27 cellular contexts compared by ENCODE assay signal in the genomic region with DNA sequence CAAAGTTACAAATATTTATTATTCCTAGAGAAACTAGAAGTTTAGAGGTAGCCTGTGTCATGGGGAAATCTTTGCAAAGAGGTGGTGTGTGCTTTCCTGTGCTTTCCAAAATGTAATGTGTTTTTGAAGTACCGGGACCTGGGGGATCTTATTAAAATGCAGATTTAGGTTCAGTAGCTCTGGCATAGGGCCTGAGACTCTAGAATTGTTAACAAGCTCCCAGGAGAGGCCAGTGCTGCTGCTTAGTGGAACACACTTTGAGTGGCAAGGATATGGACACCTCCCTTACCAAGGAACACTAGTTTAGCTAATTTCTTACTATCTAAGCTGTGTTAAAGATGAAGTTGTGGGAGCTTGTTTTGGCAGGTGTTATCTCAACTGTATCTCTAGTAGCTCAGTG.
"Had no signal": no experiment of that assay in that cellular context is flagged by ENCODE, and none has a peak within 500 bp of the region (broad histone marks: within the 10 kb centered on the region; RNA-seq: fewer than 3 reads in every experiment).

No MANE protein-coding gene starts in this region.

- H3K4me1 ChIP-seq: esophagus muscularis mucosa, foreskin keratinocyte, lower lobe of right lung, right atrium auricular region, stomach, thyroid gland, upper lobe of left lung, vagina had no signal

- ATAC-seq: activated CD8-positive, alpha-beta memory T cell treated with anti-CD3 and anti-CD28 coated beads, Interleukin-2, amount 10 ng/mL, durations not matched to agents 7 days and 5 days; activated CD8-positive, alpha-beta T cell treated with anti-CD3 and anti-CD28 coated beads, Interleukin-2, amount 10 ng/mL, durations not matched to agents 7 days and 5 days; activated naive CD4-positive, alpha-beta T cell treated with anti-CD3 and anti-CD28 coated beads, Interleukin-2, amount 50 U/mL, for 72 hours; activated T-cell treated with anti-CD3 and anti-CD28 coated beads, Interleukin-2, amount 50 U/mL, for 72 hours; foreskin keratinocyte; left lobe of liver; lower lobe of right lung; naive thymus-derived CD8-positive, alpha-beta T cell; stimulated activated naive B cell treated with anti-CD40 and anti-IgM and Interleukin-4, amounts not matched to agents 10 μg/mL and 1 μg/mL and 100 μg/mL, for 72 hours; T-helper 17 cell had no signal

- DNase-seq: activated CD4-positive, alpha-beta T cell treated with anti-CD3 and anti-CD28 coated beads for 1 hour; activated CD4-positive, alpha-beta T cell treated with anti-CD3 and anti-CD28 coated beads, Interleukin-2, amount 10 ng/mL, durations not matched to agents 7 days and 5 days; activated CD8-positive, alpha-beta memory T cell treated with anti-CD3 and anti-CD28 coated beads, Interleukin-2, amount 10 ng/mL, durations not matched to agents 7 days and 5 days; activated CD8-positive, alpha-beta T cell treated with anti-CD3 and anti-CD28 coated beads, Interleukin-2, amount 10 ng/mL, durations not matched to agents 7 days and 5 days; activated naive CD4-positive, alpha-beta T cell; activated T-cell treated with anti-CD3 and anti-CD28 coated beads, Interleukin-2, amount 50 U/mL, for 72 hours; foreskin keratinocyte; lower lobe of right lung; mesenchymal stem cell; naive thymus-derived CD8-positive, alpha-beta T cell; stimulated activated CD4-positive, alpha-beta T cell treated with anti-CD3 and anti-CD28 coated beads, Interleukin-1b, Interleukin-23, amount 100 ng/mL, for 48 hours; stimulated activated naive B cell treated with anti-CD40 and anti-IgM and Interleukin-4, amounts not matched to agents 10 μg/mL and 1 μg/mL and 100 μg/mL, for 72 hours; stomach; T-helper 17 cell; T1000; thyroid gland; upper lobe of left lung; WERI-Rb-1 had no signal

- H3K36me3 ChIP-seq: esophagus muscularis mucosa, lower lobe of right lung, right atrium auricular region, stomach, thyroid gland, upper lobe of left lung, vagina, WERI-Rb-1 had no signal

- H3K4me3 ChIP-seq: esophagus muscularis mucosa, lower lobe of right lung, right atrium auricular region, smooth muscle cell, stomach, thyroid gland, upper lobe of left lung, vagina had no signal

- H3K4me1 Mint-ChIP-seq: activated CD4-positive, alpha-beta T cell treated with anti-CD3 and anti-CD28 coated beads, Interleukin-2, amount 10 ng/mL, durations not matched to agents 7 days and 5 days; activated CD8-positive, alpha-beta memory T cell treated with anti-CD3 and anti-CD28 coated beads, Interleukin-2, amount 10 ng/mL, durations not matched to agents 7 days and 5 days; central memory CD8-positive, alpha-beta T cell; naive thymus-derived CD8-positive, alpha-beta T cell; neural crest cell; stimulated activated naive B cell treated with anti-CD40 and anti-IgM and Interleukin-4, amounts not matched to agents 10 μg/mL and 1 μg/mL and 100 μg/mL, for 72 hours; T-helper 17 cell had no signal

- H3K27ac Mint-ChIP-seq: activated CD4-positive, alpha-beta T cell treated with anti-CD3 and anti-CD28 coated beads, Interleukin-2, amount 10 ng/mL, durations not matched to agents 7 days and 5 days; activated CD8-positive, alpha-beta memory T cell treated with anti-CD3 and anti-CD28 coated beads, Interleukin-2, amount 10 ng/mL, durations not matched to agents 7 days and 5 days; activated CD8-positive, alpha-beta T cell treated with anti-CD3 and anti-CD28 coated beads, Interleukin-2, amount 10 ng/mL, durations not matched to agents 7 days and 5 days; activated naive CD4-positive, alpha-beta T cell treated with anti-CD3 and anti-CD28 coated beads, Interleukin-2, amount 50 U/mL, for 72 hours; activated T-cell treated with anti-CD3 and anti-CD28 coated beads, Interleukin-2, amount 50 U/mL, for 72 hours; dendritic cell treated with granulocyte-macrophage colony-stimulating factor and Interleukin-4, amounts not matched to agents 40 ng/mL and 50 ng/mL, for 4 days; naive thymus-derived CD8-positive, alpha-beta T cell; stimulated activated naive B cell treated with anti-CD40 and anti-IgM and Interleukin-4, amounts not matched to agents 10 μg/mL and 1 μg/mL and 100 μg/mL, for 72 hours; T-helper 17 cell had no signal

- H3K27ac ChIP-seq: esophagus muscularis mucosa, foreskin keratinocyte, lower lobe of right lung, right atrium auricular region, stomach, thyroid gland, upper lobe of left lung, vagina, WERI-Rb-1 had no signal

- H3K4me3 Mint-ChIP-seq: activated CD4-positive, alpha-beta T cell treated with anti-CD3 and anti-CD28 coated beads, Interleukin-2, amount 10 ng/mL, durations not matched to agents 7 days and 5 days; activated CD8-positive, alpha-beta memory T cell treated with anti-CD3 and anti-CD28 coated beads, Interleukin-2, amount 10 ng/mL, durations not matched to agents 7 days and 5 days; activated CD8-positive, alpha-beta T cell treated with anti-CD3 and anti-CD28 coated beads, Interleukin-2, amount 10 ng/mL, durations not matched to agents 7 days and 5 days; activated T-cell treated with anti-CD3 and anti-CD28 coated beads, Interleukin-2, amount 50 U/mL, for 72 hours; central memory CD8-positive, alpha-beta T cell; dendritic cell treated with granulocyte-macrophage colony-stimulating factor and Interleukin-4, amounts not matched to agents 40 ng/mL and 50 ng/mL, for 4 days; naive thymus-derived CD8-positive, alpha-beta T cell; neural crest cell; stimulated activated naive B cell treated with anti-CD40 and anti-IgM and Interleukin-4, amounts not matched to agents 10 μg/mL and 1 μg/mL and 100 μg/mL, for 72 hours; T-helper 17 cell had no signal

- H3K36me3 Mint-ChIP-seq: activated CD8-positive, alpha-beta memory T cell treated with anti-CD3 and anti-CD28 coated beads, Interleukin-2, amount 10 ng/mL, durations not matched to agents 7 days and 5 days; activated naive CD4-positive, alpha-beta T cell treated with anti-CD3 and anti-CD28 coated beads, Interleukin-2, amount 50 U/mL, for 72 hours; naive thymus-derived CD8-positive, alpha-beta T cell; stimulated activated naive B cell treated with anti-CD40 and anti-IgM and Interleukin-4, amounts not matched to agents 10 μg/mL and 1 μg/mL and 100 μg/mL, for 72 hours had no signal

- H3K9me3 ChIP-seq: esophagus muscularis mucosa, lower lobe of right lung, right atrium auricular region, stomach, thyroid gland, upper lobe of left lung, vagina had no signal

- H3K27me3 ChIP-seq: esophagus muscularis mucosa, foreskin keratinocyte, right atrium auricular region, stomach, thyroid gland, upper lobe of left lung, vagina had no signal

- H3K9me3 Mint-ChIP-seq: activated CD4-positive, alpha-beta T cell treated with anti-CD3 and anti-CD28 coated beads, Interleukin-2, amount 10 ng/mL, durations not matched to agents 7 days and 5 days; dendritic cell treated with granulocyte-macrophage colony-stimulating factor and Interleukin-4, amounts not matched to agents 40 ng/mL and 50 ng/mL, for 4 days; neural crest cell; stimulated activated naive B cell treated with anti-CD40 and anti-IgM and Interleukin-4, amounts not matched to agents 10 μg/mL and 1 μg/mL and 100 μg/mL, for 72 hours had no signal

- H3K27me3 Mint-ChIP-seq: activated CD4-positive, alpha-beta T cell treated with anti-CD3 and anti-CD28 coated beads, Interleukin-2, amount 10 ng/mL, durations not matched to agents 7 days and 5 days; activated CD8-positive, alpha-beta memory T cell treated with anti-CD3 and anti-CD28 coated beads, Interleukin-2, amount 10 ng/mL, durations not matched to agents 7 days and 5 days; central memory CD8-positive, alpha-beta T cell; dendritic cell treated with granulocyte-macrophage colony-stimulating factor and Interleukin-4, amounts not matched to agents 40 ng/mL and 50 ng/mL, for 4 days; naive thymus-derived CD8-positive, alpha-beta T cell; stimulated activated naive B cell treated with anti-CD40 and anti-IgM and Interleukin-4, amounts not matched to agents 10 μg/mL and 1 μg/mL and 100 μg/mL, for 72 hours; T-helper 17 cell had no signal
